ENCODE assay signal across 1 cellular context in the genomic region with DNA sequence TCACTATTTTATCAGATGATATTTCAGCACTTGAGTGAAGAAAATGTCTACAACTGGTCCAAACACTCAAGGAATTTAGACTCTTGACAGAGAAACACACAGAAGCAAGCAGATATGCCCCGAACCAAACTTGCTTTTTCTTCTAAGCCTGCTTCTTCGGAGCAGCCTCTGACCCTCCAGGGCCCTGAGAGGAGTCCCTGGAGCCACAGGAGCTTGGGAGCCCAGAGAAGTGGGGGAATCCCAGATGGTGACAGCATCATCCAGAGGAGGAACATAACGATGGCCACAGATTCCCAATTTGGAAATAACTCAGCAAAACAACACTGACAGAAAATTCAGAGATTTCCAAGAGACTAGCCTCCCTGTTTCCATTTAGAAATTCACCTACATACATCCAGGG.
TF ChIP-seq lines count a peak whose summit lies in the region.

No MANE protein-coding gene starts in this region.

TF ChIP-seq in A549, 52 proteins besides CTCF, POLR2A, EP300 and RAD21 (continued from another document):
- TF ChIP-seq POLR2AphosphoS2 (conservative IDR thresholded peaks at IDR 0.05; ENCODE audit: low read length) (no peak), JUN (IDR thresholded peaks at IDR 0.05) (no peak), HOXA7 (CRISPR knock-in tag; IDR thresholded peaks at IDR 0.05) (no peak), RNF2 (IDR thresholded peaks at IDR 0.05; ENCODE audit: borderline replicate concordance, low read depth) (no peak), CHD4 (IDR thresholded peaks at IDR 0.05; ENCODE audit: borderline replicate concordance) (no peak), ZNF302 (CRISPR knock-in tag; IDR thresholded peaks at IDR 0.05) (no peak)
TF ChIP-seq in A549: peak in this region for 0.
